Comparison of ENCODE assay signal across 13 cellular contexts in genomic region chr7:131157530-131158243, GRCh38.
DNase-seq lines count a peak whose midpoint lies in the region; ATAC-seq, FAIRE-seq and TF ChIP-seq lines count a peak whose summit lies in the region.
"Had no signal": no experiment of that assay in that cellular context is flagged by ENCODE, and none has a peak within 500 bp of the region (broad histone marks: within the 10 kb centered on the region; RNA-seq: fewer than 3 reads in every experiment).

No MANE protein-coding gene starts in this region.

- H3K27me3 ChIP-seq in astrocyte (ENCODE audit: insufficient read depth, low read length) (no peaks in the 10 kb centered on the region), skeletal muscle satellite cell (ENCODE audit: control insufficient read depth, insufficient read depth, low read length) (no peaks in the 10 kb centered on the region), neural progenitor cell (no peaks in the 10 kb centered on the region)
- H3K27me3 ChIP-seq: SJSA1 had no signal

- no peaks in the 10 kb centered on the region for H3K36me3 Mint-ChIP-seq in astrocyte (ENCODE audit: low read depth, unreplicated experiment)
- no peaks in the 10 kb centered on the region for H3K36me3 Mint-ChIP-seq in activated naive CD4-positive, alpha-beta T cell treated with anti-CD3 and anti-CD28 coated beads, Interleukin-2, amount 10 ng/mL, durations not matched to agents 7 days and 5 days
- no peaks in the 10 kb centered on the region for H3K36me3 Mint-ChIP-seq in neural progenitor cell
- no peaks in the 10 kb centered on the region for H3K36me3 Mint-ChIP-seq in activated naive CD8-positive, alpha-beta T cell treated with anti-CD3 and anti-CD28 coated beads, Interleukin-2, amount 50 U/mL, for 24 hours (ENCODE audit: low read depth)
- H3K36me3 Mint-ChIP-seq: CD4-positive, CD25-positive, alpha-beta regulatory T cell had no signal

- H3K4me3 Mint-ChIP-seq in astrocyte (ENCODE audit: unreplicated experiment) (no peak overlapping the region), neural progenitor cell (no peak overlapping the region)
- H3K4me3 Mint-ChIP-seq in activated naive CD4-positive, alpha-beta T cell treated with anti-CD3 and anti-CD28 coated beads, Interleukin-2, amount 10 ng/mL, durations not matched to agents 7 days and 5 days, result no peak overlapping the region
- no peak overlapping the region for H3K4me3 Mint-ChIP-seq in activated naive CD8-positive, alpha-beta T cell treated with anti-CD3 and anti-CD28 coated beads, Interleukin-2, amount 50 U/mL, for 24 hours
- H3K4me3 Mint-ChIP-seq: CD4-positive, CD25-positive, alpha-beta regulatory T cell; stimulated activated naive CD8-positive, alpha-beta T cell treated with anti-CD3 and anti-CD28 coated beads, Interleukin-15, amount 100 ng/mL, for 72 hours had no signal

- H2AFZ ChIP-seq in astrocyte (ENCODE audit: low read depth, low read length) (no peak overlapping the region), neural progenitor cell (replicated peaks) (no peak overlapping the region)

- H4K20me1 ChIP-seq in astrocyte (ENCODE audit: insufficient read depth, low read length) (no peaks in the 10 kb centered on the region), neural progenitor cell (ENCODE audit: low read depth) (no peaks in the 10 kb centered on the region)

- no peaks in the 10 kb centered on the region for H3K9me3 Mint-ChIP-seq in astrocyte (ENCODE audit: unreplicated experiment)
- H3K9me3 Mint-ChIP-seq in activated naive CD4-positive, alpha-beta T cell treated with anti-CD3 and anti-CD28 coated beads, Interleukin-2, amount 10 ng/mL, durations not matched to agents 7 days and 5 days, result no peaks in the 10 kb centered on the region
- H3K9me3 Mint-ChIP-seq in neural progenitor cell, result no peaks in the 10 kb centered on the region
- H3K9me3 Mint-ChIP-seq in activated naive CD8-positive, alpha-beta T cell treated with anti-CD3 and anti-CD28 coated beads, Interleukin-2, amount 50 U/mL, for 24 hours, result no peaks in the 10 kb centered on the region
- H3K9me3 Mint-ChIP-seq: stimulated activated naive CD8-positive, alpha-beta T cell treated with anti-CD3 and anti-CD28 coated beads, Interleukin-15, amount 100 ng/mL, for 72 hours had no signal

- intact Hi-C loops in left ventricle myocardium superior (cut with micrococcal nuclease), result no loop called here

- H3K4me2 ChIP-seq in astrocyte (ENCODE audit: low read length), result no peak overlapping the region
- H3K4me2 ChIP-seq in skeletal muscle satellite cell (ENCODE audit: low read length), result peak overlapping the region; percentile 72
- H3K4me2 ChIP-seq in neural progenitor cell, result no peak overlapping the region

- H3F3A ChIP-seq in neural progenitor cell (ENCODE audit: low read depth), result no peaks in the 10 kb centered on the region

- no peak overlapping the region for H3K4me3 ChIP-seq in astrocyte (ENCODE audit: insufficient read depth, low read depth, low read length)
- H3K4me3 ChIP-seq in skeletal muscle satellite cell (ENCODE audit: low read length), result peak overlapping the region; percentile 20
- no peak overlapping the region for H3K4me3 ChIP-seq in neural progenitor cell
- H3K4me3 ChIP-seq: coronary artery, SJSA1 had no signal

- H3K27ac Mint-ChIP-seq in astrocyte (ENCODE audit: unreplicated experiment) (no peak overlapping the region), neural progenitor cell (no peak overlapping the region)
- H3K27ac Mint-ChIP-seq in activated naive CD4-positive, alpha-beta T cell treated with anti-CD3 and anti-CD28 coated beads, Interleukin-2, amount 10 ng/mL, durations not matched to agents 7 days and 5 days, result no peak overlapping the region
- no peak overlapping the region for H3K27ac Mint-ChIP-seq in activated naive CD8-positive, alpha-beta T cell treated with anti-CD3 and anti-CD28 coated beads, Interleukin-2, amount 50 U/mL, for 24 hours
- H3K27ac Mint-ChIP-seq: CD4-positive, CD25-positive, alpha-beta regulatory T cell; stimulated activated naive CD8-positive, alpha-beta T cell treated with anti-CD3 and anti-CD28 coated beads, Interleukin-15, amount 100 ng/mL, for 72 hours had no signal

- H3K27ac ChIP-seq in astrocyte (ENCODE audit: low read depth, low read length), result no peak overlapping the region
- no peak overlapping the region for H3K27ac ChIP-seq in neural progenitor cell
- H3K27ac ChIP-seq: coronary artery, SJSA1 had no signal

- H3K4me1 ChIP-seq in astrocyte (ENCODE audit: insufficient read depth, low read length), result peaks cover 23% of the 10 kb centered on the region
- H3K4me1 ChIP-seq in skeletal muscle satellite cell (ENCODE audit: control insufficient read depth, insufficient read depth, low read length), result peaks cover 13% of the 10 kb centered on the region
- no peaks in the 10 kb centered on the region for H3K4me1 ChIP-seq in neural progenitor cell

- TF ChIP-seq CTCF in astrocyte (IDR thresholded peaks at IDR 0.05; ENCODE audit: insufficient read depth, low read depth, low read length), result no peak
- TF ChIP-seq CTCF in neural progenitor cell (IDR thresholded peaks at IDR 0.05), result no peak

- CTCF ChIA-PET in activated naive CD4-positive, alpha-beta T cell treated with anti-CD3 and anti-CD28 coated beads, Interleukin-2, amount 10 ng/mL, durations not matched to agents 7 days and 5 days (lab: Charles Lee), result no interaction called here

- H3K27me3 Mint-ChIP-seq in astrocyte (ENCODE audit: low read depth, unreplicated experiment) (no peaks in the 10 kb centered on the region), neural progenitor cell (ENCODE audit: insufficient read depth, low read depth) (peaks cover 3% of the 10 kb centered on the region)
- H3K27me3 Mint-ChIP-seq in activated naive CD4-positive, alpha-beta T cell treated with anti-CD3 and anti-CD28 coated beads, Interleukin-2, amount 10 ng/mL, durations not matched to agents 7 days and 5 days, result no peaks in the 10 kb centered on the region
- H3K27me3 Mint-ChIP-seq in activated naive CD8-positive, alpha-beta T cell treated with anti-CD3 and anti-CD28 coated beads, Interleukin-2, amount 50 U/mL, for 24 hours, result peaks cover 2% of the 10 kb centered on the region

- ATAC-seq in left ventricle myocardium superior, result peak; percentile 81
- no peak for ATAC-seq in activated naive CD8-positive, alpha-beta T cell treated with anti-CD3 and anti-CD28 coated beads, Interleukin-2, amount 50 U/mL, for 24 hours
- ATAC-seq: stimulated activated naive CD8-positive, alpha-beta T cell treated with anti-CD3 and anti-CD28 coated beads, Interleukin-15, amount 100 ng/mL, for 72 hours had no signal

- H3K9ac ChIP-seq in astrocyte (ENCODE audit: low read length), result no peak overlapping the region
- peak overlapping the region; percentile 45 for H3K9ac ChIP-seq in skeletal muscle satellite cell (ENCODE audit: low read depth, low read length)
- no peak overlapping the region for H3K9ac ChIP-seq in neural progenitor cell

- FAIRE-seq in astrocyte (lab: Jason Lieb, UNC), result no peak

- H3K4me1 Mint-ChIP-seq in astrocyte (ENCODE audit: low read depth, unreplicated experiment), result peaks cover 20% of the 10 kb centered on the region
- no peaks in the 10 kb centered on the region for H3K4me1 Mint-ChIP-seq in activated naive CD4-positive, alpha-beta T cell treated with anti-CD3 and anti-CD28 coated beads, Interleukin-2, amount 10 ng/mL, durations not matched to agents 7 days and 5 days
- H3K4me1 Mint-ChIP-seq in neural progenitor cell, result no peaks in the 10 kb centered on the region
- H3K4me1 Mint-ChIP-seq in activated naive CD8-positive, alpha-beta T cell treated with anti-CD3 and anti-CD28 coated beads, Interleukin-2, amount 50 U/mL, for 24 hours, result no peaks in the 10 kb centered on the region
- H3K4me1 Mint-ChIP-seq: stimulated activated naive CD8-positive, alpha-beta T cell treated with anti-CD3 and anti-CD28 coated beads, Interleukin-15, amount 100 ng/mL, for 72 hours had no signal

- H3K36me3 ChIP-seq in astrocyte (ENCODE audit: insufficient read depth, low read length) (no peaks in the 10 kb centered on the region), skeletal muscle satellite cell (ENCODE audit: insufficient read depth, low read length) (no peaks in the 10 kb centered on the region), neural progenitor cell (no peaks in the 10 kb centered on the region)
- H3K36me3 ChIP-seq: SJSA1 had no signal

- H3K9me3 ChIP-seq in astrocyte (ENCODE audit: insufficient read depth, low read depth, low read length) (no peaks in the 10 kb centered on the region), skeletal muscle satellite cell (replicated peaks; ENCODE audit: low read length) (no peaks in the 10 kb centered on the region), neural progenitor cell (ENCODE audit: low read depth) (no peaks in the 10 kb centered on the region)
- H3K9me3 ChIP-seq: SJSA1 had no signal

- DNase-seq in GM04504 (ENCODE audit: low read depth) (peak; percentile 61), astrocyte (ENCODE audit: low read depth) (peak; percentile 29), left ventricle myocardium superior (no peak), neural progenitor cell (ENCODE audit: low spot score) (no peak), D341Med (ENCODE audit: low spot score) (no peak)
- DNase-seq in activated naive CD4-positive, alpha-beta T cell treated with anti-CD3 and anti-CD28 coated beads, Interleukin-2, amount 10 ng/mL, durations not matched to agents 7 days and 5 days, result no peak
- no peak for DNase-seq in activated naive CD8-positive, alpha-beta T cell treated with anti-CD3 and anti-CD28 coated beads, Interleukin-2, amount 50 U/mL, for 24 hours
- DNase-seq: CD4-positive, CD25-positive, alpha-beta regulatory T cell; NCI-H446; stimulated activated naive CD8-positive, alpha-beta T cell treated with anti-CD3 and anti-CD28 coated beads, Interleukin-15, amount 100 ng/mL, for 72 hours had no signal

- no peaks in the 10 kb centered on the region for H3K79me2 ChIP-seq in astrocyte (ENCODE audit: insufficient read depth, low read length)
- H3K79me2 ChIP-seq in neural progenitor cell (ENCODE audit: low read depth), result no peaks in the 10 kb centered on the region

Comparison
In these comparisons a context has a peak if more than half of its experiments do, and no peak if none do; other contexts are left out.
1. DNase-seq: peak in GM04504 (single experiment) and astrocyte (single experiment); none in left ventricle myocardium superior (single experiment), activated naive CD4-positive, alpha-beta T cell treated with anti-CD3 and anti-CD28 coated beads, Interleukin-2, amount 10 ng/mL, durations not matched to agents 7 days and 5 days (single experiment), neural progenitor cell (single experiment), activated naive CD8-positive, alpha-beta T cell treated with anti-CD3 and anti-CD28 coated beads, Interleukin-2, amount 50 U/mL, for 24 hours (single experiment) and D341Med (single experiment).